ENCODE assay signal across 8 cellular contexts in the genomic region with DNA sequence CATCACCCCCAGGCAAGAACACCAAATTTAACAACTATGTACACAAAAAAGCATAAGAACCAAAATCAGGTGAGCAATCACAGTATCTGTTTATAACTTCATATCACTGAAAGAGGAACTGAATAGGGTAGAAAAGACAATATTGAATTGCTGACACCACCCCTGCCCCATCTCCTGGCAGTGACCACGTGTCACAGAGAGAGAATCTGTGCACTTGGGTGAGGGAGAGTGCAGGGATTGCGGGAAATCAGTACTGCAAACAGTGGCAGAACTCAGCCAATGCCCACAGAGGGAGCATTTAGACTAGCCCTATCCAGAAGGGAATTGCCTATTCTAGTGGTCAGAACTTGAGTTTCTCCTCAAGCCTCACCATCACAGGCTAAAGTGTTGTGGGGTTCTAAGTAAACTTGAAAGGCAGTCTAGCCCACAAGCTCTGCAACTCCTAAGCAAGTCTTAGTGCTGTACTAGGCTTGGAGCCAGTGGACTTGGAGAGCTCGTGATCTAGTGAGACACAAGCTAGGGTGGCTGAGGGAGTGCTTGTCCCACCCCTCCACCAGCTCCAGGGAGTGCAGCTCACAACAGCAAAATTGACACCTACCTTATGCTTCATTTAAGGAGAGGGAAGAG.
"Had no signal": no experiment of that assay in that cellular context is flagged by ENCODE, and none has a peak within 500 bp of the region (broad histone marks: within the 10 kb centered on the region; RNA-seq: fewer than 3 reads in every experiment).

No MANE protein-coding gene starts in this region.

- H3K4me3 ChIP-seq: GM23338 had no signal

- DNase-seq: H9, HCEC 1CT, IMR-90, KBM-7 had no signal

- ATAC-seq: GM23338 had no signal

- FAIRE-seq: H1, H54, HTR-8/SVneo had no signal
